In genomic region chr1:211333906-211334305, GRCh38 we compare ENCODE assay signal across 19 cellular contexts. TPM values are rescaled to one million over a fixed set of nuclear protein-coding genes. Genes with fewer than 3 reads are reported as not detected.
DNase-seq lines count a peak whose midpoint lies in the region; ATAC-seq and FAIRE-seq lines count a peak whose summit lies in the region.
"Had no signal": no experiment of that assay in that cellular context is flagged by ENCODE, and none has a peak within 500 bp of the region (broad histone marks: within the 10 kb centered on the region; RNA-seq: fewer than 3 reads in every experiment).

No MANE protein-coding gene starts in this region.

- H3K27me3 ChIP-seq in small intestine (ENCODE audit: control insufficient read depth in 2 of 2, insufficient read depth in 2 of 2, low read length in 2 of 2): no peaks in the 10 kb centered on the region

- peaks cover 88% of the 10 kb centered on the region for H3K4me1 Mint-ChIP-seq in activated CD8-positive, alpha-beta memory T cell treated with anti-CD3 and anti-CD28 coated beads, Interleukin-2, amount 10 ng/mL, durations not matched to agents 7 days and 5 days
- H3K4me1 Mint-ChIP-seq in activated naive CD8-positive, alpha-beta T cell treated with anti-CD3 and anti-CD28 coated beads, Interleukin-2, amount 50 U/mL, for 24 hours: peaks cover 95% of the 10 kb centered on the region

- no peaks in the 10 kb centered on the region for H3K36me3 ChIP-seq in small intestine (ENCODE audit: control insufficient read depth in 2 of 2, insufficient read depth in 2 of 2, low read length in 2 of 2)
- H3K36me3 ChIP-seq: neutrophil had no signal

- H3K9me3 Mint-ChIP-seq in activated CD8-positive, alpha-beta memory T cell treated with anti-CD3 and anti-CD28 coated beads, Interleukin-2, amount 10 ng/mL, durations not matched to agents 7 days and 5 days (ENCODE audit: low read depth): no peaks in the 10 kb centered on the region
- no peaks in the 10 kb centered on the region for H3K9me3 Mint-ChIP-seq in activated naive CD8-positive, alpha-beta T cell treated with anti-CD3 and anti-CD28 coated beads, Interleukin-2, amount 50 U/mL, for 24 hours

- FAIRE-seq in small intestine (lab: Jason Lieb, UNC): no peak
- FAIRE-seq: GM18507, GM19239 had no signal

- 18 to 46% (median 32%) methylated on average over 1 of the region's 1 CpG for WGBS in small intestine, 3 donors

- no peaks in the 10 kb centered on the region for H3K9me3 ChIP-seq in small intestine (ENCODE audit: control insufficient read depth, low read depth)
- H3K9me3 ChIP-seq: neutrophil had no signal

- DNase-seq in activated CD8-positive, alpha-beta memory T cell treated with anti-CD3 and anti-CD28 coated beads, Interleukin-2, amount 10 ng/mL, durations not matched to agents 7 days and 5 days: no peak
- no peak for DNase-seq in activated CD8-positive, alpha-beta memory T cell treated with anti-CD3 and anti-CD28 coated beads, Interleukin-2, amount 50 U/mL, for 4 hours
- DNase-seq in NCI-H146 (lab: John Stamatoyannopoulos, UW) (peak; percentile 91), small intestine (peak; percentile 59), NCI-H187 treated with DMSO at 0.1 percent for 48 hours (lab: John Stamatoyannopoulos, UW) (no peak)
- no peak for DNase-seq in activated naive CD8-positive, alpha-beta T cell treated with anti-CD3 and anti-CD28 coated beads, Interleukin-2, amount 50 U/mL, for 24 hours
- DNase-seq: activated effector memory CD4-positive, alpha-beta T cell treated with anti-CD3 and anti-CD28 coated beads, Interleukin-2, amount 50 U/mL, for 16 hours; effector memory CD4-positive, alpha-beta T cell; KG1; NCI-H1694; right cardiac atrium had no signal

- H3K27me3 Mint-ChIP-seq in activated CD8-positive, alpha-beta memory T cell treated with anti-CD3 and anti-CD28 coated beads, Interleukin-2, amount 10 ng/mL, durations not matched to agents 7 days and 5 days: no peaks in the 10 kb centered on the region
- H3K27me3 Mint-ChIP-seq in activated naive CD8-positive, alpha-beta T cell treated with anti-CD3 and anti-CD28 coated beads, Interleukin-2, amount 50 U/mL, for 24 hours: no peaks in the 10 kb centered on the region

- H3K4me3 ChIP-seq in small intestine (ENCODE audit: low read depth in 1 of 2, low read length in 2 of 2): no peak overlapping the region
- H3K4me3 ChIP-seq: lung had no signal

- ATAC-seq in activated CD8-positive, alpha-beta memory T cell treated with anti-CD3 and anti-CD28 coated beads, Interleukin-2, amount 10 ng/mL, durations not matched to agents 7 days and 5 days: no peak
- no peak for ATAC-seq in activated naive CD8-positive, alpha-beta T cell treated with anti-CD3 and anti-CD28 coated beads, Interleukin-2, amount 50 U/mL, for 24 hours
- ATAC-seq in GM21526 (IDR thresholded peaks at IDR 0.05; ENCODE audit: low FRiP score, unreplicated experiment) (no peak), GM19328 (IDR thresholded peaks at IDR 0.05; ENCODE audit: unreplicated experiment) (no peak)
- ATAC-seq: activated CD4-positive, CD25-positive, alpha-beta regulatory T cell treated with anti-CD3 and anti-CD28 coated beads, Interleukin-2, amount 50 U/mL, for 24 hours; Panc1; right cardiac atrium had no signal

- H3K36me3 Mint-ChIP-seq in activated CD8-positive, alpha-beta memory T cell treated with anti-CD3 and anti-CD28 coated beads, Interleukin-2, amount 10 ng/mL, durations not matched to agents 7 days and 5 days: peaks cover 26% of the 10 kb centered on the region
- peaks cover 29% of the 10 kb centered on the region for H3K36me3 Mint-ChIP-seq in activated naive CD8-positive, alpha-beta T cell treated with anti-CD3 and anti-CD28 coated beads, Interleukin-2, amount 50 U/mL, for 24 hours (ENCODE audit: low read depth)

- no peak overlapping the region for H3K4me3 Mint-ChIP-seq in activated CD8-positive, alpha-beta memory T cell treated with anti-CD3 and anti-CD28 coated beads, Interleukin-2, amount 10 ng/mL, durations not matched to agents 7 days and 5 days
- no peak overlapping the region for H3K4me3 Mint-ChIP-seq in activated naive CD8-positive, alpha-beta T cell treated with anti-CD3 and anti-CD28 coated beads, Interleukin-2, amount 50 U/mL, for 24 hours

- peak overlapping the region in 1 of 2 donors; percentile 47 for H3K27ac ChIP-seq in small intestine (ENCODE audit: low read depth in 1 of 2, low read length in 1 of 2)
- H3K27ac ChIP-seq: neutrophil had no signal

- peaks cover 0 to 28% of the 10 kb centered on the region in 2 donors for H3K4me1 ChIP-seq in small intestine (ENCODE audit: control insufficient read depth in 2 of 2, insufficient read depth in 1 of 2, low read depth in 1 of 2, low read length in 1 of 2)

- H3K27ac Mint-ChIP-seq in activated CD8-positive, alpha-beta memory T cell treated with anti-CD3 and anti-CD28 coated beads, Interleukin-2, amount 10 ng/mL, durations not matched to agents 7 days and 5 days: peak overlapping the region; percentile 42
- H3K27ac Mint-ChIP-seq in activated naive CD8-positive, alpha-beta T cell treated with anti-CD3 and anti-CD28 coated beads, Interleukin-2, amount 50 U/mL, for 24 hours: peak overlapping the region; percentile 23

- CTCF ChIA-PET in activated CD8-positive, alpha-beta memory T cell treated with anti-CD3 and anti-CD28 coated beads, Interleukin-2, amount 10 ng/mL, durations not matched to agents 7 days and 5 days (lab: Charles Lee): interaction anchor here (1.8 kb wide), 1 partner anchor 8 kb away, joined by 5 read pairs; the partner anchor contains the start of gene TRAF5

RNA-seq across cellular contexts. Expression of gene TRAF5, which starts 7.3 kb away (rescaled TPM):
- 10 to 100 TPM; 49.7 to 63.2 TPM for total RNA-seq in activated CD8-positive, alpha-beta memory T cell treated with anti-CD3 and anti-CD28 coated beads, Interleukin-2, amount 10 ng/mL, durations not matched to agents 7 days and 5 days
- 1 to 10 TPM in 2 of 3 donors, under 1 TPM in 1; 0.67 to 5.7 (median 1.6) TPM for polyA plus RNA-seq in small intestine

Comparison
In these comparisons a context has a peak if more than half of its experiments do, and no peak if none do; other contexts are left out.
1. DNase-seq: peak in NCI-H146 (single experiment) and small intestine (single experiment); none in activated CD8-positive, alpha-beta memory T cell treated with anti-CD3 and anti-CD28 coated beads, Interleukin-2, amount 10 ng/mL, durations not matched to agents 7 days and 5 days (single experiment), activated CD8-positive, alpha-beta memory T cell treated with anti-CD3 and anti-CD28 coated beads, Interleukin-2, amount 50 U/mL, for 4 hours (single experiment), activated naive CD8-positive, alpha-beta T cell treated with anti-CD3 and anti-CD28 coated beads, Interleukin-2, amount 50 U/mL, for 24 hours (single experiment) and NCI-H187 treated with DMSO at 0.1 percent for 48 hours (single experiment).